1 cellular context compared by ENCODE assay signal in genomic region chr9:96487030-96487396, GRCh38.
TF ChIP-seq lines count a peak whose summit lies in the region.

No MANE protein-coding gene starts in this region.

TF ChIP-seq in WTC11, 78 proteins besides CTCF, POLR2A, EP300 and RAD21 (continued from another document):
- TF ChIP-seq AR (CRISPR knock-in tag; IDR thresholded peaks at IDR 0.05): no peak
- TF ChIP-seq ZNF425 (CRISPR knock-in tag; conservative IDR thresholded peaks at IDR 0.05): no peak
- TF ChIP-seq ZNF219 (CRISPR knock-in tag; IDR thresholded peaks at IDR 0.05; ENCODE audit: borderline replicate concordance): no peak
- no peak for TF ChIP-seq NFYB (CRISPR knock-in tag; conservative IDR thresholded peaks at IDR 0.05; ENCODE audit: low read depth)
- no peak for TF ChIP-seq CBFB (CRISPR knock-in tag; IDR thresholded peaks at IDR 0.05; ENCODE audit: low read depth)
- TF ChIP-seq TP53 (CRISPR knock-in tag; IDR thresholded peaks at IDR 0.05): no peak
- no peak for TF ChIP-seq SMAD3 (CRISPR knock-in tag; IDR thresholded peaks at IDR 0.05; ENCODE audit: borderline replicate concordance)
- no peak for TF ChIP-seq EMX1 (CRISPR knock-in tag; IDR thresholded peaks at IDR 0.05)
- no peak for TF ChIP-seq JAZF1 (CRISPR knock-in tag; IDR thresholded peaks at IDR 0.05)
- no peak for TF ChIP-seq NFE2L1 (CRISPR knock-in tag; IDR thresholded peaks at IDR 0.05)
- TF ChIP-seq, protein P1, sequence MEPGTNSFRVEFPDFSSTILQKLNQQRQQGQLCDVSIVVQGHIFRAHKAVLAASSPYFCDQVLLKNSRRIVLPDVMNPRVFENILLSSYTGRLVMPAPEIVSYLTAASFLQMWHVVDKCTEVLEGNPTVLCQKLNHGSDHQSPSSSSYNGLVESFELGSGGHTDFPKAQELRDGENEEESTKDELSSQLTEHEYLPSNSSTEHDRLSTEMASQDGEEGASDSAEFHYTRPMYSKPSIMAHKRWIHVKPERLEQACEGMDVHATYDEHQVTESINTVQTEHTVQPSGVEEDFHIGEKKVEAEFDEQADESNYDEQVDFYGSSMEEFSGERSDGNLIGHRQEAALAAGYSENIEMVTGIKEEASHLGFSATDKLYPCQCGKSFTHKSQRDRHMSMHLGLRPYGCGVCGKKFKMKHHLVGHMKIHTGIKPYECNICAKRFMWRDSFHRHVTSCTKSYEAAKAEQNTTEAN (CRISPR knock-in tag; IDR thresholded peaks at IDR 0.05): no peak
- TF ChIP-seq TEAD1 (CRISPR knock-in tag; IDR thresholded peaks at IDR 0.05): no peak
- TF ChIP-seq, protein P2, sequence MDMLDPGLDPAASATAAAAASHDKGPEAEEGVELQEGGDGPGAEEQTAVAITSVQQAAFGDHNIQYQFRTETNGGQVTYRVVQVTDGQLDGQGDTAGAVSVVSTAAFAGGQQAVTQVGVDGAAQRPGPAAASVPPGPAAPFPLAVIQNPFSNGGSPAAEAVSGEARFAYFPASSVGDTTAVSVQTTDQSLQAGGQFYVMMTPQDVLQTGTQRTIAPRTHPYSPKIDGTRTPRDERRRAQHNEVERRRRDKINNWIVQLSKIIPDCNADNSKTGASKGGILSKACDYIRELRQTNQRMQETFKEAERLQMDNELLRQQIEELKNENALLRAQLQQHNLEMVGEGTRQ (CRISPR knock-in tag; IDR thresholded peaks at IDR 0.05): no peak
- TF ChIP-seq, protein P3, sequence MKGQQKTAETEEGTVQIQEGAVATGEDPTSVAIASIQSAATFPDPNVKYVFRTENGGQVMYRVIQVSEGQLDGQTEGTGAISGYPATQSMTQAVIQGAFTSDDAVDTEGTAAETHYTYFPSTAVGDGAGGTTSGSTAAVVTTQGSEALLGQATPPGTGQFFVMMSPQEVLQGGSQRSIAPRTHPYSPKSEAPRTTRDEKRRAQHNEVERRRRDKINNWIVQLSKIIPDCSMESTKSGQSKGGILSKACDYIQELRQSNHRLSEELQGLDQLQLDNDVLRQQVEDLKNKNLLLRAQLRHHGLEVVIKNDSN (CRISPR knock-in tag; IDR thresholded peaks at IDR 0.05): no peak
- TF ChIP-seq ESRRA (CRISPR knock-in tag; IDR thresholded peaks at IDR 0.05; ENCODE audit: borderline replicate concordance): no peak
TF ChIP-seq in WTC11: peak in this region for 0.
